In genomic region chr3:32947466-32948238, GRCh38 we compare ENCODE assay signal across 1 cellular context.
TF ChIP-seq lines count a peak whose summit lies in the region.

No MANE protein-coding gene starts in this region.

TF ChIP-seq in HepG2, 621 proteins besides CTCF, POLR2A, EP300 and RAD21 (continued from another document):
- TF ChIP-seq ZHX2 (IDR thresholded peaks at IDR 0.05; ENCODE audit: low read depth) (no peak), ZHX2 (CRISPR knock-in tag; IDR thresholded peaks at IDR 0.05; ENCODE audit: borderline replicate concordance) (no peak), NFIC (IDR thresholded peaks at IDR 0.05; ENCODE audit: low read length) (no peak), JUNB (CRISPR knock-in tag; IDR thresholded peaks at IDR 0.05; ENCODE audit: borderline replicate concordance) (no peak), ZNF510 (CRISPR knock-in tag; IDR thresholded peaks at IDR 0.05; ENCODE audit: low read depth) (no peak), IRF1 (CRISPR knock-in tag; IDR thresholded peaks at IDR 0.05; ENCODE audit: low read depth) (no peak), ZNF773 (CRISPR knock-in tag; IDR thresholded peaks at IDR 0.05; ENCODE audit: borderline replicate concordance) (no peak), CCAR2 (optimal IDR thresholded peaks at IDR 0.05; ENCODE audit: low read depth, low read length) (no peak), NR2C2 (CRISPR knock-in tag; IDR thresholded peaks at IDR 0.05; ENCODE audit: borderline replicate concordance) (peak; percentile 50; the same call in 1 of the 2 replicates), NFIB (CRISPR knock-in tag; IDR thresholded peaks at IDR 0.05; ENCODE audit: borderline replicate concordance) (0 out of 2 replicates have a peak, but pooled peaks have one; percentile 64), ZNF598 (CRISPR knock-in tag; IDR thresholded peaks at IDR 0.05; ENCODE audit: borderline replicate concordance) (no peak), ZNF496 (CRISPR knock-in tag; IDR thresholded peaks at IDR 0.05; ENCODE audit: insufficient replicate concordance) (no peak), PPARG (CRISPR knock-in tag; conservative IDR thresholded peaks at IDR 0.05) (0 out of 2 replicates have a peak, but pooled peaks have one; percentile 21), ZNF282 (IDR thresholded peaks at IDR 0.05; ENCODE audit: partially characterized antibody) (no peak), ZNF230 (CRISPR knock-in tag; IDR thresholded peaks at IDR 0.05) (no peak), HOXA3 (CRISPR knock-in tag; IDR thresholded peaks at IDR 0.05) (no peak), MED1 (CRISPR knock-in tag; IDR thresholded peaks at IDR 0.05) (0 out of 2 replicates have a peak, but pooled peaks have one; percentile 16), ZNF33A (CRISPR knock-in tag; IDR thresholded peaks at IDR 0.05; ENCODE audit: borderline replicate concordance) (no peak), ZNF446 (CRISPR knock-in tag; IDR thresholded peaks at IDR 0.05) (no peak)
- TF ChIP-seq, protein P1, sequence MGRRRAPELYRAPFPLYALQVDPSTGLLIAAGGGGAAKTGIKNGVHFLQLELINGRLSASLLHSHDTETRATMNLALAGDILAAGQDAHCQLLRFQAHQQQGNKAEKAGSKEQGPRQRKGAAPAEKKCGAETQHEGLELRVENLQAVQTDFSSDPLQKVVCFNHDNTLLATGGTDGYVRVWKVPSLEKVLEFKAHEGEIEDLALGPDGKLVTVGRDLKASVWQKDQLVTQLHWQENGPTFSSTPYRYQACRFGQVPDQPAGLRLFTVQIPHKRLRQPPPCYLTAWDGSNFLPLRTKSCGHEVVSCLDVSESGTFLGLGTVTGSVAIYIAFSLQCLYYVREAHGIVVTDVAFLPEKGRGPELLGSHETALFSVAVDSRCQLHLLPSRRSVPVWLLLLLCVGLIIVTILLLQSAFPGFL (CRISPR knock-in tag; IDR thresholded peaks at IDR 0.05), result no peak
